Comparison of ENCODE assay signal across 15 cellular contexts in the genomic region with DNA sequence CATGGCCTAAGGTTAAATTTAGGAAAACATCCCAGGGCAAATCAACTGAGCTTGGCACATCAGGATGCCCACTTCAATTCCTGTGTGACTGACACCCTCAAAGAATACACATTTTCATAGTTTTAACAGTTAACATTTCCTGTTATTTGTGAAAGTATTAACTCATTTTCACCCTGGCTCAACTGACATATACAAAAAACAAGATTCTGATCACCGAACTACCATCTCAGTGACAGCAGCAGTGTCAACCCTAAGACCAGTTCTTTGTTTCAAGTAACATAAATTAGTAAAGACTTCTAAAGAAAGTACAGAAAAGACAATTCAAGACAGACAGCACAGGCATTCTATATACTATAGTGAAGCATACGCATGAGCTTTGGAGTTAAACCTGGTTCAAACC.
DNase-seq lines count a peak whose midpoint lies in the region; ATAC-seq, FAIRE-seq and TF ChIP-seq lines count a peak whose summit lies in the region.
"Had no signal": no experiment of that assay in that cellular context is flagged by ENCODE, and none has a peak within 500 bp of the region (broad histone marks: within the 10 kb centered on the region; RNA-seq: fewer than 3 reads in every experiment).

No MANE protein-coding gene starts in this region.

- no peak for TF ChIP-seq POLR2A in GM12892 (IDR thresholded peaks at IDR 0.05; ENCODE audit: low read depth, low read length)
- TF ChIP-seq POLR2A in gastroesophageal sphincter (IDR thresholded peaks at IDR 0.05): no peak

- no peaks in the 10 kb centered on the region for H3K9me3 ChIP-seq in CD4-positive, CD25-positive, alpha-beta regulatory T cell (ENCODE audit: control insufficient read depth in 2 of 2, low read length in 2 of 2)
- H3K9me3 ChIP-seq in osteoblast (ENCODE audit: low read depth, low read length) (no peaks in the 10 kb centered on the region), gastroesophageal sphincter (no peaks in the 10 kb centered on the region)
- H3K9me3 ChIP-seq: thoracic aorta had no signal

- H4K20me1 ChIP-seq in osteoblast (ENCODE audit: insufficient read depth, low read length): peaks cover 35% of the 10 kb centered on the region

- H3K4me3 ChIP-seq in CD4-positive, CD25-positive, alpha-beta regulatory T cell (ENCODE audit: low read depth, low read length): peak overlapping the region; percentile 16
- H3K4me3 ChIP-seq in osteoblast (ENCODE audit: insufficient read depth, low read length) (no peak overlapping the region), gastroesophageal sphincter (no peak overlapping the region)
- H3K4me3 ChIP-seq: thoracic aorta had no signal

- no peak overlapping the region for H2AFZ ChIP-seq in osteoblast (ENCODE audit: low read length)

- H3K4me2 ChIP-seq in osteoblast (ENCODE audit: insufficient read depth, low read length): peak overlapping the region; percentile 9

- H3K36me3 ChIP-seq in CD4-positive, CD25-positive, alpha-beta regulatory T cell (ENCODE audit: control insufficient read depth, insufficient read depth, low read length): peaks cover 72% of the 10 kb centered on the region
- H3K36me3 ChIP-seq in osteoblast (ENCODE audit: insufficient read depth, low read length) (peaks cover 38% of the 10 kb centered on the region), gastroesophageal sphincter (peaks cover 0 to 54% of the 10 kb centered on the region in 2 donors)

- ATAC-seq in CD4-positive, CD25-positive, alpha-beta regulatory T cell (ENCODE audit: low read depth in 2 of 2): no peak
- ATAC-seq in gastroesophageal sphincter (no peak), GM21447 (IDR thresholded peaks at IDR 0.05; ENCODE audit: unreplicated experiment) (no peak)

- H3K27ac Mint-ChIP-seq in CD4-positive, CD25-positive, alpha-beta regulatory T cell: peak overlapping the region; percentile 56 to 86 (median 83)
- H3K27ac Mint-ChIP-seq in activated naive CD8-positive, alpha-beta T cell treated with anti-CD3 and anti-CD28 coated beads for 36 hours: peak overlapping the region; percentile 80
- H3K27ac Mint-ChIP-seq: dendritic cell treated with granulocyte-macrophage colony-stimulating factor and Interleukin-4, amounts not matched to agents 40 ng/mL and 50 ng/mL, for 4 days had no signal

- FAIRE-seq in GM12892 (lab: Jason Lieb, UNC): peak; percentile 9

- H3K9me3 Mint-ChIP-seq in CD4-positive, CD25-positive, alpha-beta regulatory T cell: no peaks in the 10 kb centered on the region
- H3K9me3 Mint-ChIP-seq in activated naive CD8-positive, alpha-beta T cell treated with anti-CD3 and anti-CD28 coated beads for 36 hours: no peaks in the 10 kb centered on the region
- H3K9me3 Mint-ChIP-seq: dendritic cell treated with granulocyte-macrophage colony-stimulating factor and Interleukin-4, amounts not matched to agents 40 ng/mL and 50 ng/mL, for 4 days had no signal

- peak overlapping the region in 2 of 4 donors; percentile 40 to 72 for H3K4me3 Mint-ChIP-seq in CD4-positive, CD25-positive, alpha-beta regulatory T cell
- no peak overlapping the region for H3K4me3 Mint-ChIP-seq in activated naive CD8-positive, alpha-beta T cell treated with anti-CD3 and anti-CD28 coated beads for 36 hours
- H3K4me3 Mint-ChIP-seq: dendritic cell treated with granulocyte-macrophage colony-stimulating factor and Interleukin-4, amounts not matched to agents 40 ng/mL and 50 ng/mL, for 4 days had no signal

- no peaks in the 10 kb centered on the region for H3K27me3 Mint-ChIP-seq in CD4-positive, CD25-positive, alpha-beta regulatory T cell
- H3K27me3 Mint-ChIP-seq in activated naive CD8-positive, alpha-beta T cell treated with anti-CD3 and anti-CD28 coated beads for 36 hours: no peaks in the 10 kb centered on the region
- H3K27me3 Mint-ChIP-seq: dendritic cell treated with granulocyte-macrophage colony-stimulating factor and Interleukin-4, amounts not matched to agents 40 ng/mL and 50 ng/mL, for 4 days had no signal

- WGBS in gastroesophageal sphincter (ENCODE audit: low coverage in 1 of 2), 2 donors: 94 to 100% methylated on average over 2 of the region's 2 CpGs

- peak in 1 of 3 donors; percentile 64 for DNase-seq in CD4-positive, CD25-positive, alpha-beta regulatory T cell
- DNase-seq in GM12892 (ENCODE audit: insufficient read length): no peak
- no peak for DNase-seq in activated naive CD8-positive, alpha-beta T cell treated with anti-CD3 and anti-CD28 coated beads for 36 hours
- DNase-seq in osteoblast (ENCODE audit: insufficient read length, low spot score, missing footprints): no peak
- DNase-seq in pons (ENCODE audit: low spot score): no peak
- DNase-seq: activated CD4-positive, alpha-beta T cell treated with anti-CD3 and anti-CD28 coated beads for 48 hours; C1 segment of cervical spinal cord; DND-41; NCI-H2081 treated with DMSO at 0.1 percent for 48 hours; right cardiac atrium; T1000 had no signal

- H3K79me2 ChIP-seq in osteoblast (ENCODE audit: insufficient read depth, low read length): peaks cover 72% of the 10 kb centered on the region

- peaks cover 43 to 61% (median 52%) of the 10 kb centered on the region in 4 donors for H3K4me1 Mint-ChIP-seq in CD4-positive, CD25-positive, alpha-beta regulatory T cell
- peaks cover 40% of the 10 kb centered on the region for H3K4me1 Mint-ChIP-seq in activated naive CD8-positive, alpha-beta T cell treated with anti-CD3 and anti-CD28 coated beads for 36 hours

- H3K27ac ChIP-seq in CD4-positive, CD25-positive, alpha-beta regulatory T cell (ENCODE audit: insufficient read depth, low read length, poor library complexity, severe bottlenecking): no peak overlapping the region
- H3K27ac ChIP-seq in osteoblast (ENCODE audit: low read depth, low read length): no peak overlapping the region
- H3K27ac ChIP-seq in gastroesophageal sphincter: no peak overlapping the region
- H3K27ac ChIP-seq: thoracic aorta had no signal

- H3K36me3 Mint-ChIP-seq in CD4-positive, CD25-positive, alpha-beta regulatory T cell: peaks cover 64% of the 10 kb centered on the region
- H3K36me3 Mint-ChIP-seq in activated naive CD8-positive, alpha-beta T cell treated with anti-CD3 and anti-CD28 coated beads for 36 hours: peaks cover 51% of the 10 kb centered on the region

- TF ChIP-seq EP300 in gastroesophageal sphincter (IDR thresholded peaks at IDR 0.05): no peak

- TF ChIP-seq CTCF in osteoblast (IDR thresholded peaks at IDR 0.05; ENCODE audit: extremely low read depth, low read depth, low read length) (no peak), gastroesophageal sphincter (IDR thresholded peaks at IDR 0.05) (no peak)

- H3K27me3 ChIP-seq in CD4-positive, CD25-positive, alpha-beta regulatory T cell (ENCODE audit: control insufficient read depth, insufficient read depth, low read length): no peaks in the 10 kb centered on the region
- no peaks in the 10 kb centered on the region for H3K27me3 ChIP-seq in osteoblast (ENCODE audit: insufficient read depth, low read length)
- H3K27me3 ChIP-seq in gastroesophageal sphincter: no peaks in the 10 kb centered on the region

- H3K4me1 ChIP-seq in CD4-positive, CD25-positive, alpha-beta regulatory T cell (ENCODE audit: control insufficient read depth, insufficient read depth, low read length, poor library complexity, severe bottlenecking): peaks cover 20% of the 10 kb centered on the region
- peaks cover 25% of the 10 kb centered on the region for H3K4me1 ChIP-seq in osteoblast (ENCODE audit: insufficient read depth, low read length)
- peaks cover 3 to 44% (median 6%) of the 10 kb centered on the region in 3 donors for H3K4me1 ChIP-seq in gastroesophageal sphincter
